ENCODE assay signal across 8 cellular contexts in genomic region chrX:53073115-53073581, GRCh38. TPM values are rescaled to one million over a fixed set of nuclear protein-coding genes. Genes with fewer than 3 reads are reported as not detected.
DNase-seq lines count a peak whose midpoint lies in the region; ATAC-seq, FAIRE-seq and TF ChIP-seq lines count a peak whose summit lies in the region.

No MANE protein-coding gene starts in this region.

- no peak for TF ChIP-seq CTCF in HCT116 (IDR thresholded peaks at IDR 0.05 in 2 of 3, conservative IDR thresholded peaks at IDR 0.05 in 1 of 3; ENCODE audit: borderline replicate concordance in 1 of 3, insufficient read depth in 1 of 3, low read depth in 2 of 3, low read length in 2 of 3)

- H3K4me1 ChIP-seq in HCT116 (ENCODE audit: control insufficient read depth in 1 of 2, insufficient read depth in 2 of 2, low read length in 2 of 2), result peaks cover 4 to 26% of the 10 kb centered on the region in 2 experiments; a peak in 3 of 4 replicates

- BruUV-seq in HCT116 (replicated peaks; lab: Mats Ljungman, UMichigan), result no TSS peak

- DNase-seq in ACHN, result peak; percentile 8
- peak; percentile 21 for DNase-seq in HCT116 (ENCODE audit: low read depth, low spot score)
- no peak for DNase-seq in RCC 7860 (ENCODE audit: low spot score)
- DNase-seq in left colon, result no peak
- no peak for DNase-seq in NCI-H2029 treated with DMSO at 0.1 percent for 48 hours (lab: John Stamatoyannopoulos, UW)

- no peaks in the 10 kb centered on the region for H3K9me3 ChIP-seq in HCT116 (ENCODE audit: control insufficient read depth in 1 of 2, insufficient read depth in 1 of 2, low read depth in 1 of 2, low read length in 2 of 2)

- RAD21 ChIA-PET in HCT116 (lab: Charles Lee; ENCODE audit: low non-redundant PET in 1 of 2, low total read pairs in 2 of 2, uncharacterized antibody in 2 of 2, unreplicated experiment in 2 of 2), result interaction anchor here in 1 of 2 experiments (0.5 kb wide), 1 partner anchor 25 kb away, joined by 3 read pairs; no protein-coding TSS in a partner anchor

- POLR2A ChIA-PET in HCT116 (lab: Charles Lee), result interaction anchor here (2.6 kb wide), 1 partner anchor 9 kb away, joined by 25 read pairs; the partner anchor contains the start of gene TSPYL2

- ATAC-seq in HCT116, result peak; percentile 50
- peak; percentile 20 for ATAC-seq in left colon
- ATAC-seq in HG02938 (IDR thresholded peaks at IDR 0.05; ENCODE audit: unreplicated experiment), result no peak
- ATAC-seq in GM19395 (IDR thresholded peaks at IDR 0.05; ENCODE audit: unreplicated experiment), result no peak
- ATAC-seq in HG02678 (IDR thresholded peaks at IDR 0.05; ENCODE audit: unreplicated experiment), result no peak

- no peak for TF ChIP-seq POLR2A in HCT116 (IDR thresholded peaks at IDR 0.05; ENCODE audit: borderline replicate concordance, extremely low read depth, insufficient read depth, insufficient read length)

- peak; percentile 42 for FAIRE-seq in RCC 7860 (lab: Jason Lieb, UNC)

- intact Hi-C loops in HCT116 (cut with micrococcal nuclease), result no loop called here
- intact Hi-C loops in left colon (cut with DNase I, micrococcal nuclease), result no loop called here

- in situ Hi-C loops in ACHN (cut with HindIII; ENCODE audit: low pct_ligation_motif_present, low pct_unique_long_range_greater_than_20kb, low sequenced_read_pairs), result no loop called here

- peak overlapping the region; percentile 11 to 60; a peak in 3 of 4 replicates for H3K4me3 ChIP-seq in HCT116 (replicated peaks in 1 of 2; ENCODE audit: low read depth in 1 of 2, low read length in 2 of 2)

- no peak for TF ChIP-seq RAD21 in HCT116 (IDR thresholded peaks at IDR 0.05; ENCODE audit: low read depth)

- peak overlapping the region; percentile 95 for H3K4me2 ChIP-seq in HCT116 (ENCODE audit: low read length)

- no peaks in the 10 kb centered on the region for H4K20me1 ChIP-seq in HCT116 (ENCODE audit: insufficient read depth)

- H3K9ac ChIP-seq in HCT116 (ENCODE audit: low read length), result peak overlapping the region; percentile 59

- peak overlapping the region; percentile 74 for H2AFZ ChIP-seq in HCT116 (ENCODE audit: low read depth, low read length, poor library complexity, severe bottlenecking)

- no peaks in the 10 kb centered on the region for H3K27me3 ChIP-seq in HCT116 (ENCODE audit: insufficient read depth, low read length)

- H3K79me2 ChIP-seq in HCT116 (ENCODE audit: insufficient read depth, low read length), result no peaks in the 10 kb centered on the region

- H3K36me3 ChIP-seq in HCT116 (ENCODE audit: control insufficient read depth in 1 of 2, insufficient read depth in 2 of 2, low read length in 2 of 2), result no peaks in the 10 kb centered on the region

- CTCF ChIA-PET in HCT116 (lab: Charles Lee), result interaction anchor here (0.6 to 1.1 kb wide), 2 partner anchors 9 to 35 kb away, joined by 3 to 4 read pairs; no protein-coding TSS in a partner anchor

- no peaks in the 10 kb centered on the region for H3K9me2 ChIP-seq in HCT116 (ENCODE audit: insufficient read depth)

- peak overlapping the region; percentile 63 for H3K27ac ChIP-seq in HCT116 (ENCODE audit: low read depth, low read length)

TF ChIP-seq in HCT116, 20 proteins besides CTCF, POLR2A, EP300 and RAD21:
- TF ChIP-seq JUND (IDR thresholded peaks at IDR 0.05) (no peak), POLR2AphosphoS5 (IDR thresholded peaks at IDR 0.05; ENCODE audit: low read depth, low read length) (no peak), ELF1 (IDR thresholded peaks at IDR 0.05; ENCODE audit: borderline replicate concordance, low read depth) (no peak), EGR1 (IDR thresholded peaks at IDR 0.05; ENCODE audit: low read depth) (no peak)
TF ChIP-seq in HCT116: peak in this region for 0.

RNA-seq across cellular contexts. Expression of gene TSPYL2, which starts 9.0 kb away (rescaled TPM):
- 19.2 TPM for total RNA-seq in HCT116 (2021; ENCODE audit: unreplicated experiment)
- polyA plus RNA-seq in HCT116 (2012), result 27.1 and 33.5 TPM in 2 replicates
- total RNA-seq in left colon, result 1 to 10 TPM; 6.1 to 9.2 TPM

RNA-seq across cellular contexts. Expression of gene KANTR, which starts 20.8 kb away (rescaled TPM):
- total RNA-seq in HCT116 (2021; ENCODE audit: unreplicated experiment), result 7.5 TPM
- 1.7 and 2.6 TPM in 2 replicates for polyA plus RNA-seq in HCT116 (2012)
- total RNA-seq in left colon, result 10 to 100 TPM in 1 of 2 donors, 1 to 10 TPM in 1; 8.9 to 12.2 TPM

RNA-seq across cellular contexts. Expression of gene GPR173, which starts 24.6 kb away (rescaled TPM):
- total RNA-seq in HCT116 (2021; ENCODE audit: unreplicated experiment) (3.4 TPM), left colon (under 1 TPM; 0.55 to 0.67 TPM)
- polyA plus RNA-seq in HCT116 (2012), result 3.1 and 3.4 TPM in 2 replicates

Comparison
In these comparisons a context has a peak if more than half of its experiments do, and no peak if none do; other contexts are left out.
1. DNase-seq: peak in ACHN (single experiment) and HCT116 (single experiment); none in RCC 7860 (single experiment), left colon (0 of 2) and NCI-H2029 treated with DMSO at 0.1 percent for 48 hours (single experiment).
2. ATAC-seq: peak in HCT116 (single experiment) and left colon (single experiment); none in HG02938 (single experiment), GM19395 (single experiment) and HG02678 (single experiment).